In genomic region chr10:104120903-104121484, GRCh38 we compare ENCODE assay signal across 8 cellular contexts. TPM values are rescaled to one million over a fixed set of nuclear protein-coding genes. Genes with fewer than 3 reads are reported as not detected.
DNase-seq lines count a peak whose midpoint lies in the region; ATAC-seq and TF ChIP-seq lines count a peak whose summit lies in the region.

No MANE protein-coding gene starts in this region.

- H3K4me3 Mint-ChIP-seq in activated naive CD8-positive, alpha-beta T cell, result peak overlapping the region; percentile 93
- peak overlapping the region; percentile 91 for H3K4me3 Mint-ChIP-seq in glutamatergic neuron (ENCODE audit: unreplicated experiment)

- H3K4me1 ChIP-seq in KMS-11 (ENCODE audit: low read depth, poor library complexity, severe bottlenecking), result peaks cover 35% of the 10 kb centered on the region
- H3K4me1 ChIP-seq in testis, result peaks cover 15% of the 10 kb centered on the region

- H3K9me3 Mint-ChIP-seq in activated naive CD8-positive, alpha-beta T cell (ENCODE audit: low read depth), result no peaks in the 10 kb centered on the region
- H3K9me3 Mint-ChIP-seq in glutamatergic neuron (ENCODE audit: unreplicated experiment), result peaks cover 3% of the 10 kb centered on the region

- H3K27me3 ChIP-seq in KMS-11 (ENCODE audit: insufficient read depth, low read depth) (no peaks in the 10 kb centered on the region), testis (no peaks in the 10 kb centered on the region)

- H3K4me1 Mint-ChIP-seq in activated naive CD8-positive, alpha-beta T cell (ENCODE audit: low read depth), result peaks cover 48% of the 10 kb centered on the region
- H3K4me1 Mint-ChIP-seq in glutamatergic neuron (ENCODE audit: low read depth, unreplicated experiment), result no peaks in the 10 kb centered on the region

- peak overlapping the region; percentile 98 for H3K9ac ChIP-seq in KMS-11

- WGBS in testis, 2 donors, result 1% methylated on average over 26 to 28 of the region's 28 CpGs

- H3K36me3 ChIP-seq in KMS-11 (ENCODE audit: insufficient read depth) (no peaks in the 10 kb centered on the region), testis (ENCODE audit: low read depth, missing control alignments) (no peaks in the 10 kb centered on the region)

- no peak for TF ChIP-seq POLR2A in testis (IDR thresholded peaks at IDR 0.05)

- no peaks in the 10 kb centered on the region for H3K9me3 ChIP-seq in testis

- H3K4me2 ChIP-seq in KMS-11, result peak overlapping the region; percentile 81

- DNase-seq in COLO668 (lab: John Stamatoyannopoulos, UW; ENCODE audit: unreplicated experiment) (peak; percentile 68), SKM-1 (lab: John Stamatoyannopoulos, UW; ENCODE audit: unreplicated experiment) (peak; percentile 54), glutamatergic neuron (peak; percentile 59), omental fat pad (ENCODE audit: low spot score) (peak; percentile 87), testis (peak; percentile 96)

- ATAC-seq in GM21528 (IDR thresholded peaks at IDR 0.05; ENCODE audit: low FRiP score, unreplicated experiment) (peak; percentile 35), omental fat pad (ENCODE audit: low FRiP score) (peak; percentile 63)

- H3K27ac ChIP-seq in KMS-11 (peak overlapping the region; percentile 100), testis (peak overlapping the region; percentile 97 to 100)

- intact Hi-C loops in testis (cut with DNase I; ENCODE audit: low total_unique reads), result loop anchor here (5.0 kb wide), 1 partner anchor 111 kb away; the partner anchor contains the start of gene CFAP43

- H4K20me1 ChIP-seq in KMS-11 (ENCODE audit: insufficient read depth), result no peaks in the 10 kb centered on the region

- TF ChIP-seq CTCF in KMS-11 (conservative IDR thresholded peaks at IDR 0.05; ENCODE audit: low read depth, low read length) (no peak), glutamatergic neuron (IDR thresholded peaks at IDR 0.05; ENCODE audit: partially characterized antibody, unreplicated experiment) (no peak), omental fat pad (IDR thresholded peaks at IDR 0.05) (no peak), testis (IDR thresholded peaks at IDR 0.05) (no peak)

- no peaks in the 10 kb centered on the region for H3K36me3 Mint-ChIP-seq in activated naive CD8-positive, alpha-beta T cell
- H3K36me3 Mint-ChIP-seq in glutamatergic neuron (ENCODE audit: unreplicated experiment), result no peaks in the 10 kb centered on the region

- peak overlapping the region; percentile 72 for H2AFZ ChIP-seq in KMS-11 (ENCODE audit: low read depth)

- peaks cover 2% of the 10 kb centered on the region for H3K27me3 Mint-ChIP-seq in activated naive CD8-positive, alpha-beta T cell
- H3K27me3 Mint-ChIP-seq in glutamatergic neuron (ENCODE audit: unreplicated experiment), result peaks cover 1% of the 10 kb centered on the region

- no peak overlapping the region for H3K4me3 ChIP-seq in KMS-11 (IDR thresholded peaks at IDR 0.05; ENCODE audit: insufficient read depth, low read depth, low read length)
- H3K4me3 ChIP-seq in testis, result peak overlapping the region; percentile 80 to 87

- H3K79me2 ChIP-seq in KMS-11 (ENCODE audit: insufficient read depth, low read depth), result no peaks in the 10 kb centered on the region

- H3K27ac Mint-ChIP-seq in activated naive CD8-positive, alpha-beta T cell, result peak overlapping the region; percentile 97
- peak overlapping the region; percentile 95 for H3K27ac Mint-ChIP-seq in glutamatergic neuron (ENCODE audit: unreplicated experiment)

RNA-seq across cellular contexts. Expression of gene SFR1, which starts 1.0 kb away (rescaled TPM):
- 4.7 TPM for total RNA-seq in glutamatergic neuron (ENCODE audit: unreplicated experiment)
- total RNA-seq in omental fat pad, result 1 to 10 TPM; 4.7 to 8.2 (median 6.0) TPM
- 10 to 100 TPM; 14.7 to 42.8 TPM for total RNA-seq in testis
- 25.3 TPM for polyA plus RNA-seq in testis (ENCODE audit: insufficient read depth, low read depth, low replicate concordance)

RNA-seq across cellular contexts. Expression of gene COL17A1, which starts 35.3 kb away (rescaled TPM):
- total RNA-seq in glutamatergic neuron (ENCODE audit: unreplicated experiment) (not detected), omental fat pad (1 to 10 TPM in 2 of 4 donors, under 1 TPM in 2; 0.13 to 2.2 (median 1.2) TPM), testis (10 to 100 TPM in 1 of 2 donors, 1 to 10 TPM in 1; 7.1 to 30.6 TPM)
- polyA plus RNA-seq in testis (ENCODE audit: insufficient read depth, low read depth, low replicate concordance), result 17.1 TPM
